ENCODE assay signal across 8 cellular contexts in the genomic region with DNA sequence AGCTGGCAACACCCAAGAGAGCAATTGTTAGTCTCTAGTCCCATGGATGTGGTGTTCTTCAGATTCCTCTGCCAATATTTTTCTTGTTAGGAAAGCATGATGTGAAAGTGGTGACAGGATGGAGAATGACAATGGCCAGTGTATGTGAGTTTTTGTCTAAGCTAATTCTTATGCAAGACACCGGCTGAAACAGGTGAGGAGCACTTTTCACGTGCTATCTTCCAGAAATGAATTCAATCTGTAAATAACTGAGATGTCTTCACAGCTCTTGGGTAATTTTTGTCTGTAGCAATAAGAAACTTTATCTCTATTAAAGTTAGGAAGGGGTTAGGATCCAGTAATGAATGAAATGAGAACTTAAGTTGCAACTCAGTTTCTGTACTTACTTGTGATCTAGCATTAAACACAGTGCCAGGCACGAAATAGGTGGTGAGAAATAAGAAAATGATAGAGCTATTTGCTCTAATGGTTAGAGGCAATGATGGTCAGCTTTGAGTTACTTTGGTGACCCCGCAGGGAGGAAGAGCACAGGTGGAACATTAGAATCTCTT. TPM values are rescaled to one million over a fixed set of nuclear protein-coding genes. Genes with fewer than 3 reads are reported as not detected.
DNase-seq lines count a peak whose midpoint lies in the region; ATAC-seq and TF ChIP-seq lines count a peak whose summit lies in the region.

No MANE protein-coding gene starts in this region.

- no peak for TF ChIP-seq CTCF in ascending aorta (IDR thresholded peaks at IDR 0.05)
- no peak for TF ChIP-seq CTCF in lower lobe of right lung (IDR thresholded peaks at IDR 0.05)
- TF ChIP-seq CTCF in upper lobe of right lung (IDR thresholded peaks at IDR 0.05), result no peak
- no peak for TF ChIP-seq CTCF in GM13976 (IDR thresholded peaks at IDR 0.05; ENCODE audit: borderline replicate concordance, control extremely low read depth, extremely low read depth, insufficient read depth, missing control alignments)

- H3K4me1 Mint-ChIP-seq in activated naive CD4-positive, alpha-beta T cell treated with anti-CD3 and anti-CD28 coated beads, Interleukin-2, amount 10 ng/mL, durations not matched to agents 7 days and 5 days, result peaks cover 48% of the 10 kb centered on the region

- CTCF ChIA-PET in activated naive CD4-positive, alpha-beta T cell treated with anti-CD3 and anti-CD28 coated beads, Interleukin-2, amount 10 ng/mL, durations not matched to agents 7 days and 5 days (lab: Charles Lee), result interaction anchor here (0.6 to 2.2 kb wide), 9 partner anchors 11 to 483 kb away, joined by 3 to 13 read pairs (median 3); no protein-coding TSS in a partner anchor

- H3K4me3 ChIP-seq in ascending aorta, result peak overlapping the region; percentile 75 to 76
- peak overlapping the region; percentile 94 for H3K4me3 ChIP-seq in lower lobe of right lung
- H3K4me3 ChIP-seq in upper lobe of right lung, result peak overlapping the region; percentile 67

- no peak for DNase-seq in activated naive CD4-positive, alpha-beta T cell treated with anti-CD3 and anti-CD28 coated beads, Interleukin-2, amount 10 ng/mL, durations not matched to agents 7 days and 5 days
- no peak for DNase-seq in activated naive CD4-positive, alpha-beta T cell treated with Interleukin-2 at 50 U/mL for 16 hours
- DNase-seq in ascending aorta (ENCODE audit: low spot score in 2 of 2) (no peak), lower lobe of right lung (no peak), upper lobe of right lung (no peak), GM13976 (ENCODE audit: low spot score) (no peak), LoVo (ENCODE audit: low spot score) (no peak)

- no peaks in the 10 kb centered on the region for H3K27me3 Mint-ChIP-seq in activated naive CD4-positive, alpha-beta T cell treated with anti-CD3 and anti-CD28 coated beads, Interleukin-2, amount 10 ng/mL, durations not matched to agents 7 days and 5 days

- H3K9me3 ChIP-seq in ascending aorta, result no peaks in the 10 kb centered on the region
- H3K9me3 ChIP-seq in lower lobe of right lung, result no peaks in the 10 kb centered on the region
- H3K9me3 ChIP-seq in upper lobe of right lung, result no peaks in the 10 kb centered on the region

- H3K27me3 ChIP-seq in ascending aorta (no peaks in the 10 kb centered on the region), lower lobe of right lung (ENCODE audit: low read depth) (no peaks in the 10 kb centered on the region), upper lobe of right lung (no peaks in the 10 kb centered on the region)

- H3K4me3 Mint-ChIP-seq in activated naive CD4-positive, alpha-beta T cell treated with anti-CD3 and anti-CD28 coated beads, Interleukin-2, amount 10 ng/mL, durations not matched to agents 7 days and 5 days, result peak overlapping the region; percentile 90

- peaks cover 24% of the 10 kb centered on the region for H3K36me3 Mint-ChIP-seq in activated naive CD4-positive, alpha-beta T cell treated with anti-CD3 and anti-CD28 coated beads, Interleukin-2, amount 10 ng/mL, durations not matched to agents 7 days and 5 days

- intact Hi-C loops in ascending aorta (cut with DNase I), result loop anchor here (5.0 kb wide), 1 partner anchor 230 kb away; no protein-coding TSS in a partner anchor
- intact Hi-C loops in lower lobe of right lung (cut with DNase I), result no loop called here
- intact Hi-C loops in upper lobe of right lung (cut with DNase I), result no loop called here

- ATAC-seq in lower lobe of right lung, result no peak
- no peak for ATAC-seq in upper lobe of right lung
- no peak for ATAC-seq in GM21447 (IDR thresholded peaks at IDR 0.05; ENCODE audit: unreplicated experiment)

- H3K4me1 ChIP-seq in ascending aorta (peaks cover 0 to 6% of the 10 kb centered on the region in 2 donors), lower lobe of right lung (peaks cover 34% of the 10 kb centered on the region), upper lobe of right lung (peaks cover 26% of the 10 kb centered on the region)

- peak overlapping the region; percentile 44 to 56 for H3K27ac ChIP-seq in ascending aorta
- peak overlapping the region; percentile 90 for H3K27ac ChIP-seq in lower lobe of right lung
- H3K27ac ChIP-seq in upper lobe of right lung, result peak overlapping the region; percentile 82

- H3K27ac Mint-ChIP-seq in activated naive CD4-positive, alpha-beta T cell treated with anti-CD3 and anti-CD28 coated beads, Interleukin-2, amount 10 ng/mL, durations not matched to agents 7 days and 5 days, result peak overlapping the region; percentile 90

- in situ Hi-C loops in GM13976 (cut with MboI; ENCODE audit: low sequenced_read_pairs, unreplicated experiment), result no loop called here

- H3K36me3 ChIP-seq in ascending aorta (no peaks in the 10 kb centered on the region), lower lobe of right lung (no peaks in the 10 kb centered on the region), upper lobe of right lung (no peaks in the 10 kb centered on the region)

- H3K9me3 Mint-ChIP-seq in activated naive CD4-positive, alpha-beta T cell treated with anti-CD3 and anti-CD28 coated beads, Interleukin-2, amount 10 ng/mL, durations not matched to agents 7 days and 5 days, result no peaks in the 10 kb centered on the region

RNA-seq across cellular contexts. Expression of a gene that starts 0.7 kb away (rescaled TPM):
- total RNA-seq in ascending aorta (15.9 TPM), lower lobe of right lung (60.1 TPM), upper lobe of right lung (44.8 TPM)
